Comparison of ENCODE assay signal across 8 cellular contexts in genomic region chr9:19946446-19947109, GRCh38.
DNase-seq lines count a peak whose midpoint lies in the region; ATAC-seq and TF ChIP-seq lines count a peak whose summit lies in the region.

No MANE protein-coding gene starts in this region.

- in situ Hi-C loops in GM23248 (cut with MboI), result no loop called here

- no peak overlapping the region for H3K4me3 ChIP-seq in DND-41 (ENCODE audit: low read depth in 1 of 2, low read length in 2 of 2)
- H3K4me3 ChIP-seq in GM23248, result no peak overlapping the region
- no peak overlapping the region for H3K4me3 ChIP-seq in OCI-LY3 (ENCODE audit: low read length)

- H3K79me2 ChIP-seq in DND-41 (ENCODE audit: insufficient read depth, low read length) (no peaks in the 10 kb centered on the region), GM23248 (ENCODE audit: insufficient read depth) (no peaks in the 10 kb centered on the region), OCI-LY3 (ENCODE audit: low read length) (no peaks in the 10 kb centered on the region)

- H3K36me3 ChIP-seq in DND-41 (ENCODE audit: insufficient read depth, low read length), result no peaks in the 10 kb centered on the region
- H3K36me3 ChIP-seq in GM23248 (ENCODE audit: low read depth), result no peaks in the 10 kb centered on the region
- no peaks in the 10 kb centered on the region for H3K36me3 ChIP-seq in OCI-LY3 (replicated peaks; ENCODE audit: low read depth, low read length)

- H3K27me3 ChIP-seq in DND-41 (ENCODE audit: insufficient read depth, low read length, poor library complexity) (no peaks in the 10 kb centered on the region), GM23248 (replicated peaks; ENCODE audit: insufficient read depth) (peaks cover 34% of the 10 kb centered on the region; the same call in 1 of the 2 replicates), OCI-LY3 (ENCODE audit: low read depth, low read length) (peaks cover 14% of the 10 kb centered on the region)

- H2AFZ ChIP-seq in DND-41 (ENCODE audit: low read depth, low read length) (no peak overlapping the region), GM23248 (no peak overlapping the region), OCI-LY3 (ENCODE audit: low read depth, low read length) (no peak overlapping the region)

- peak; percentile 94 for ATAC-seq in DND-41 (ENCODE audit: insufficient read depth, low read depth)
- no peak for ATAC-seq in GM19452 (IDR thresholded peaks at IDR 0.05; ENCODE audit: unreplicated experiment)
- no peak for ATAC-seq in HG03469 (IDR thresholded peaks at IDR 0.05; ENCODE audit: unreplicated experiment)

- 63 to 65% methylated on average over 4 of the region's 4 CpGs for WGBS in GM23248 (ENCODE audit: low coverage in 1 of 2, low lambda C conversion rate in 2 of 2, missing lambda C conversion rate in 2 of 2), 2 experiments

- no peaks in the 10 kb centered on the region for H3F3A ChIP-seq in GM23248 (ENCODE audit: insufficient read depth)

- TF ChIP-seq CTCF in DND-41 (IDR thresholded peaks at IDR 0.05; ENCODE audit: borderline replicate concordance, extremely low read depth, low read length, poor library complexity, severe bottlenecking), result peak; percentile 75
- TF ChIP-seq CTCF in OCI-LY3 (IDR thresholded peaks at IDR 0.05; ENCODE audit: low read depth, low read length), result peak; percentile 56

- peaks cover 26% of the 10 kb centered on the region for H3K4me1 ChIP-seq in DND-41 (ENCODE audit: insufficient read depth, low read length)
- H3K4me1 ChIP-seq in GM23248 (ENCODE audit: insufficient read depth), result no peaks in the 10 kb centered on the region
- H3K4me1 ChIP-seq in OCI-LY3 (ENCODE audit: low read length), result peaks cover 10% of the 10 kb centered on the region

- H3K4me2 ChIP-seq in DND-41 (ENCODE audit: insufficient read depth, low read length), result no peak overlapping the region
- H3K4me2 ChIP-seq in GM23248 (ENCODE audit: unreplicated experiment), result no peak overlapping the region
- H3K4me2 ChIP-seq in OCI-LY3 (ENCODE audit: low read length), result no peak overlapping the region

- no peak for TF ChIP-seq POLR2A in erythroblast (IDR thresholded peaks at IDR 0.05; ENCODE audit: low read length)

- DNase-seq in DND-41, result peak; percentile 47
- DNase-seq in GM23248, result peak; percentile 55
- peak; percentile 49 for DNase-seq in iPS-NIHi7 (ENCODE audit: extremely low spot score)
- no peak for DNase-seq in NCI-H2081 treated with DMSO at 0.1 percent for 48 hours (lab: John Stamatoyannopoulos, UW)
- DNase-seq in erythroblast (lab: John Stamatoyannopoulos, UW), result no peak

- H3K9me3 ChIP-seq in DND-41 (ENCODE audit: insufficient read depth, low read length, severe bottlenecking) (no peaks in the 10 kb centered on the region), GM23248 (ENCODE audit: low read depth) (no peaks in the 10 kb centered on the region), OCI-LY3 (ENCODE audit: insufficient read depth, low read length) (no peaks in the 10 kb centered on the region)

- H3K27ac ChIP-seq in DND-41 (ENCODE audit: low read length) (no peak overlapping the region), GM23248 (no peak overlapping the region), OCI-LY3 (ENCODE audit: low read length) (no peak overlapping the region)

- H3K9ac ChIP-seq in DND-41 (ENCODE audit: low read depth, low read length) (no peak overlapping the region), GM23248 (no peak overlapping the region), OCI-LY3 (ENCODE audit: low read length) (no peak overlapping the region)

- H3K9me2 ChIP-seq in GM23248 (ENCODE audit: insufficient read depth), result no peaks in the 10 kb centered on the region

- H4K20me1 ChIP-seq in DND-41 (ENCODE audit: insufficient read depth, low read length), result no peaks in the 10 kb centered on the region
- H4K20me1 ChIP-seq in GM23248 (ENCODE audit: insufficient read depth), result no peaks in the 10 kb centered on the region
- H4K20me1 ChIP-seq in OCI-LY3 (ENCODE audit: insufficient read depth, low read length), result no peaks in the 10 kb centered on the region

Comparison
In these comparisons a context has a peak if more than half of its experiments do, and no peak if none do; other contexts are left out.
1. DNase-seq: peak in DND-41 (single experiment), GM23248 (single experiment) and iPS-NIHi7 (single experiment); none in NCI-H2081 treated with DMSO at 0.1 percent for 48 hours (single experiment) and erythroblast (0 of 2).